Comparison of ENCODE assay signal across 28 cellular contexts in genomic region chr4:123921339-123921738, GRCh38.
"Had no signal": no experiment of that assay in that cellular context is flagged by ENCODE, and none has a peak within 500 bp of the region (broad histone marks: within the 10 kb centered on the region; RNA-seq: fewer than 3 reads in every experiment).

No MANE protein-coding gene starts in this region.

- H3K4me2 ChIP-seq: PC-9 had no signal

- ATAC-seq: body of pancreas had no signal

- H2AFZ ChIP-seq: PC-9 had no signal

- H3K4me1 ChIP-seq: body of pancreas, breast epithelium had no signal

- DNase-seq: activated CD4-positive, alpha-beta memory T cell treated with anti-CD3 and anti-CD28 coated beads, Interleukin-2, amount 10 ng/mL, durations not matched to agents 7 days and 5 days; activated CD4-positive, alpha-beta T cell treated with anti-CD3 and anti-CD28 coated beads for 1 hour; activated CD4-positive, alpha-beta T cell treated with anti-CD3 and anti-CD28 coated beads for 48 hours; activated CD4-positive, CD25-positive, alpha-beta regulatory T cell; activated CD8-positive, alpha-beta memory T cell treated with anti-CD3 and anti-CD28 coated beads for 24 hours; activated gamma-delta T cell; activated naive CD4-positive, alpha-beta T cell treated with Interleukin-2 at 50 U/mL for 16 hours; activated naive CD8-positive, alpha-beta T cell treated with anti-CD3 and anti-CD28 coated beads, Interleukin-2, amount 10 ng/mL, durations not matched to agents 7 days and 5 days; activated T-cell treated with anti-CD3 and anti-CD28 coated beads, Interleukin-2, amount 50 U/mL, for 1 hour; body of pancreas; Karpas-422; KBM-7; NCI-H1105; NCI-H1417 treated with DMSO at 0.1 percent for 48 hours; NCI-H187 treated with DMSO at 0.1 percent for 48 hours; NCI-H2081; NCI-H2171 treated with DMSO at 0.1 percent for 48 hours; NCI-H2227 treated with DMSO at 0.1 percent for 48 hours; NCI-H446; NCI-H510A treated with DMSO at 0.1 percent for 48 hours; NCI-H526 treated with DMSO at 0.1 percent for 48 hours; NCI-H774; PC-9; SHP77 treated with DMSO at 0.1 percent for 48 hours; T1000; WERI-Rb-1 had no signal

- H3K27ac ChIP-seq: body of pancreas, breast epithelium, PC-9, SJSA1, WERI-Rb-1 had no signal

- H3K9me3 ChIP-seq: body of pancreas, breast epithelium, SJSA1 had no signal

- H3K4me3 ChIP-seq: body of pancreas, breast epithelium, PC-9, SJSA1 had no signal

- H3K36me3 ChIP-seq: breast epithelium, SJSA1, WERI-Rb-1 had no signal
